Comparison of ENCODE assay signal across 8 cellular contexts in genomic region chr1:100458925-100459814, GRCh38.
A peak's percentile ranks its signal among the peaks of the same experiment; 100 is the strongest.
DNase-seq lines count a peak whose midpoint lies in the region; TF ChIP-seq lines count a peak whose summit lies in the region.

No MANE protein-coding gene starts in this region.

- no peak for TF ChIP-seq POLR2A in vagina (IDR thresholded peaks at IDR 0.05)

- intact Hi-C loops in posterior vena cava (cut with DNase I), result loop anchor here in 1 of 2 donors (10.0 kb wide), 1 partner anchor 406 kb away; no protein-coding TSS in a partner anchor
- intact Hi-C loops in vagina (cut with DNase I), result loop anchor here (5.0 kb wide), 1 partner anchor 408 kb away; no protein-coding TSS in a partner anchor

- H3K36me3 ChIP-seq in HAP-1 (replicated peaks) (no peaks in the 10 kb centered on the region), vagina (peaks cover 0 to 4% of the 10 kb centered on the region in 2 donors)

- in situ Hi-C loops in HAP-1 (cut with MboI; ENCODE audit: low sequenced_read_pairs), result loop anchor here (10.0 kb wide), 1 partner anchor 654 kb away; no protein-coding TSS in a partner anchor

- H3K36me3 Mint-ChIP-seq in activated naive CD4-positive, alpha-beta T cell treated with anti-CD3 and anti-CD28 coated beads, Interleukin-2, amount 10 ng/mL, durations not matched to agents 7 days and 5 days, result peaks cover 47% of the 10 kb centered on the region
- no peaks in the 10 kb centered on the region for H3K36me3 Mint-ChIP-seq in glutamatergic neuron (ENCODE audit: unreplicated experiment)

- H3K27me3 ChIP-seq in HAP-1 (ENCODE audit: low read depth) (no peaks in the 10 kb centered on the region), vagina (no peaks in the 10 kb centered on the region)

- CTCF ChIA-PET in activated naive CD4-positive, alpha-beta T cell treated with anti-CD3 and anti-CD28 coated beads, Interleukin-2, amount 10 ng/mL, durations not matched to agents 7 days and 5 days (lab: Charles Lee), result interaction anchor here (0.6 to 4.2 kb wide), 30 partner anchors 11 to 690 kb away, joined by 3 to 32 read pairs (median 4); partner anchors contain the start of genes CDC14A, SASS6 and TRMT13

- DNase-seq in GM04503 (ENCODE audit: low read depth) (peak; percentile 20), HAP-1 (ENCODE audit: low spot score in 2 of 2) (peak; percentile 78 to 79), LoVo (ENCODE audit: low spot score) (peak; percentile 71), SHP77 (lab: John Stamatoyannopoulos, UW) (peak; percentile 63 to 66), glutamatergic neuron (peak; percentile 74), posterior vena cava (ENCODE audit: low spot score) (peak; percentile 90), vagina (ENCODE audit: extremely low spot score in 2 of 2) (no peak)
- peak; percentile 80 for DNase-seq in activated naive CD4-positive, alpha-beta T cell treated with anti-CD3 and anti-CD28 coated beads, Interleukin-2, amount 10 ng/mL, durations not matched to agents 7 days and 5 days

- no peaks in the 10 kb centered on the region for H3K9me3 Mint-ChIP-seq in activated naive CD4-positive, alpha-beta T cell treated with anti-CD3 and anti-CD28 coated beads, Interleukin-2, amount 10 ng/mL, durations not matched to agents 7 days and 5 days
- no peaks in the 10 kb centered on the region for H3K9me3 Mint-ChIP-seq in glutamatergic neuron (ENCODE audit: unreplicated experiment)

- H3K4me1 Mint-ChIP-seq in activated naive CD4-positive, alpha-beta T cell treated with anti-CD3 and anti-CD28 coated beads, Interleukin-2, amount 10 ng/mL, durations not matched to agents 7 days and 5 days, result peaks cover 44% of the 10 kb centered on the region
- H3K4me1 Mint-ChIP-seq in glutamatergic neuron (ENCODE audit: low read depth, unreplicated experiment), result peaks cover 3% of the 10 kb centered on the region

- H3K9me3 ChIP-seq in HAP-1 (no peaks in the 10 kb centered on the region), vagina (no peaks in the 10 kb centered on the region)

- peaks cover 29% of the 10 kb centered on the region for H3K4me1 ChIP-seq in HAP-1
- H3K4me1 ChIP-seq in vagina, result peaks cover 5% of the 10 kb centered on the region

- no peak overlapping the region for H3K4me3 Mint-ChIP-seq in activated naive CD4-positive, alpha-beta T cell treated with anti-CD3 and anti-CD28 coated beads, Interleukin-2, amount 10 ng/mL, durations not matched to agents 7 days and 5 days
- no peak overlapping the region for H3K4me3 Mint-ChIP-seq in glutamatergic neuron (ENCODE audit: unreplicated experiment)

- TF ChIP-seq CTCF in glutamatergic neuron (IDR thresholded peaks at IDR 0.05; ENCODE audit: partially characterized antibody, unreplicated experiment), result peak; percentile 67
- peak; percentile 64 to 83 (median 82) for TF ChIP-seq CTCF in vagina (IDR thresholded peaks at IDR 0.05)

- H3K27me3 Mint-ChIP-seq in activated naive CD4-positive, alpha-beta T cell treated with anti-CD3 and anti-CD28 coated beads, Interleukin-2, amount 10 ng/mL, durations not matched to agents 7 days and 5 days, result no peaks in the 10 kb centered on the region
- peaks cover under 1% of the 10 kb centered on the region for H3K27me3 Mint-ChIP-seq in glutamatergic neuron (ENCODE audit: unreplicated experiment)

- no peak overlapping the region for H3K27ac ChIP-seq in vagina

- H3K4me3 ChIP-seq in HAP-1 (no peak overlapping the region), vagina (no peak overlapping the region)

- H3K27ac Mint-ChIP-seq in activated naive CD4-positive, alpha-beta T cell treated with anti-CD3 and anti-CD28 coated beads, Interleukin-2, amount 10 ng/mL, durations not matched to agents 7 days and 5 days, result peak overlapping the region; percentile 64
- H3K27ac Mint-ChIP-seq in glutamatergic neuron (ENCODE audit: unreplicated experiment), result no peak overlapping the region

Comparison
In these comparisons a context has a peak if more than half of its experiments do, and no peak if none do; other contexts are left out.
1. DNase-seq: peak in GM04503 (single experiment), HAP-1 (2 of 2), LoVo (single experiment), SHP77 (2 of 2), activated naive CD4-positive, alpha-beta T cell treated with anti-CD3 and anti-CD28 coated beads, Interleukin-2, amount 10 ng/mL, durations not matched to agents 7 days and 5 days (single experiment), glutamatergic neuron (single experiment) and posterior vena cava (single experiment); none in vagina (0 of 2).